In genomic region chr22:22706253-22706940, GRCh38 we compare ENCODE assay signal across 18 cellular contexts.
A peak's percentile ranks its signal among the peaks of the same experiment; 100 is the strongest.
DNase-seq lines count a peak whose midpoint lies in the region; ATAC-seq, FAIRE-seq and TF ChIP-seq lines count a peak whose summit lies in the region.
"Had no signal": no experiment of that assay in that cellular context is flagged by ENCODE, and none has a peak within 500 bp of the region (broad histone marks: within the 10 kb centered on the region; RNA-seq: fewer than 3 reads in every experiment).

No MANE protein-coding gene starts in this region.

- peak overlapping the region; percentile 14 to 69 (median 48); a peak in 20 of 22 replicates for H3K4me2 ChIP-seq in BLaER1 treated with 17β-estradiol and CSF1 and Interleukin-3, amounts not matched to agents 10 nM and 100 nM

- no peak overlapping the region for H3K9ac ChIP-seq in BLaER1 treated with 17β-estradiol and CSF1 and Interleukin-3, amounts not matched to agents 10 nM and 100 nM

- no peaks in the 10 kb centered on the region for H3K27me3 ChIP-seq in BLaER1 treated with 17β-estradiol and CSF1 and Interleukin-3, amounts not matched to agents 10 nM and 100 nM
- H3K27me3 ChIP-seq: SJCRH30 had no signal

- FAIRE-seq in GM12892 (lab: Jason Lieb, UNC) = peak; percentile 38
- FAIRE-seq in GM19239 (lab: Jason Lieb, UNC) = no peak

- peaks cover 26 to 48% (median 37%) of the 10 kb centered on the region in 10 experiments for H3K4me1 ChIP-seq in BLaER1 treated with 17β-estradiol and CSF1 and Interleukin-3, amounts not matched to agents 10 nM and 100 nM
- H3K4me1 ChIP-seq: SJCRH30 had no signal

- H3K36me3 ChIP-seq in BLaER1 treated with 17β-estradiol and CSF1 and Interleukin-3, amounts not matched to agents 10 nM and 100 nM = no peaks in the 10 kb centered on the region
- H3K36me3 ChIP-seq: SJCRH30 had no signal

- no peaks in the 10 kb centered on the region; a peak in 2 of 22 replicates for H4K20me1 ChIP-seq in BLaER1 treated with 17β-estradiol and CSF1 and Interleukin-3, amounts not matched to agents 10 nM and 100 nM

- H3K9me3 ChIP-seq in BLaER1 treated with 17β-estradiol and CSF1 and Interleukin-3, amounts not matched to agents 10 nM and 100 nM (replicated peaks in 1 of 11) = no peaks in the 10 kb centered on the region
- H3K9me3 ChIP-seq: SJCRH30 had no signal

- DNase-seq in GM12892 (ENCODE audit: insufficient read length) (no peak), myocyte (ENCODE audit: low read depth) (peak; percentile 81), NCI-H446 (lab: John Stamatoyannopoulos, UW) (no peak), GM19239 (ENCODE audit: insufficient read length, low spot score) (no peak)
- peak; percentile 8 for DNase-seq in activated CD8-positive, alpha-beta memory T cell treated with anti-CD3 and anti-CD28 coated beads, Interleukin-2, amount 50 U/mL, for 48 hours
- DNase-seq: AML-193; CD4-positive, CD25-positive, alpha-beta regulatory T cell; DMS153; GF-D8; KG1; NCI-H1417; NCI-H187; NCI-H2107; NCI-H2227 treated with DMSO at 0.1 percent for 48 hours; NCI-H524 treated with DMSO at 0.1 percent for 48 hours; SJCRH30 had no signal

- no peak overlapping the region for H3K27ac ChIP-seq in BLaER1 treated with 17β-estradiol and CSF1 and Interleukin-3, amounts not matched to agents 10 nM and 100 nM
- H3K27ac ChIP-seq: SJCRH30 had no signal

- no peak overlapping the region for H3K4me3 ChIP-seq in BLaER1 treated with 17β-estradiol and CSF1 and Interleukin-3, amounts not matched to agents 10 nM and 100 nM
- H3K4me3 ChIP-seq: SJCRH30 had no signal

- no peak for ATAC-seq in GM21390 (IDR thresholded peaks at IDR 0.05; ENCODE audit: unreplicated experiment)

- TF ChIP-seq POLR2A in GM12892 (IDR thresholded peaks at IDR 0.05; ENCODE audit: low read depth, low read length) = no peak

Comparison
In these comparisons a context has a peak if more than half of its experiments do, and no peak if none do; other contexts are left out.
1. DNase-seq: peak in activated CD8-positive, alpha-beta memory T cell treated with anti-CD3 and anti-CD28 coated beads, Interleukin-2, amount 50 U/mL, for 48 hours (single experiment) and myocyte (single experiment); none in GM12892 (single experiment), NCI-H446 (0 of 2) and GM19239 (single experiment).